23 cellular contexts compared by ENCODE assay signal in genomic region chr2:39708003-39708402, GRCh38. TPM values are rescaled to one million over a fixed set of nuclear protein-coding genes. Genes with fewer than 3 reads are reported as not detected.
A peak's percentile ranks its signal among the peaks of the same experiment; 100 is the strongest.
DNase-seq lines count a peak whose midpoint lies in the region; ATAC-seq, FAIRE-seq and TF ChIP-seq lines count a peak whose summit lies in the region.
"Had no signal": no experiment of that assay in that cellular context is flagged by ENCODE, and none has a peak within 500 bp of the region (broad histone marks: within the 10 kb centered on the region; RNA-seq: fewer than 3 reads in every experiment).

No MANE protein-coding gene starts in this region.

- no peaks in the 10 kb centered on the region for H3K79me1 ChIP-seq in IMR-90 (ENCODE audit: low read depth in 1 of 2, low read length in 2 of 2)
- H3K79me1 ChIP-seq in trophoblast cell (ENCODE audit: low read length), result no peaks in the 10 kb centered on the region
- no peaks in the 10 kb centered on the region for H3K79me1 ChIP-seq in neuronal stem cell (ENCODE audit: low read depth, low read length)

- BruUV-seq in IMR-90 (replicated peaks; lab: Mats Ljungman, UMichigan) (no TSS peak), K562 (replicated peaks; lab: Mats Ljungman, UMichigan) (no TSS peak)

- H2AK5ac ChIP-seq in IMR-90 (ENCODE audit: low read depth, low read length) (no peak overlapping the region), trophoblast cell (ENCODE audit: low read length) (no peak overlapping the region), neuronal stem cell (ENCODE audit: low read depth, low read length) (no peak overlapping the region)

- WGBS in A549 (ENCODE audit: missing lambda C conversion rate), result 85% methylated on average over 9 of the region's 9 CpGs
- 94% methylated on average over 7 of the region's 9 CpGs; no CpG with 5 or more reads in 1 of the 2 experiments for WGBS in IMR-90 (ENCODE audit: extremely low coverage in 2 of 2, insufficient read length in 1 of 2), 2 experiments
- 26% methylated on average over 9 of the region's 9 CpGs for WGBS in K562 (ENCODE audit: insufficient coverage, low coverage, missing lambda C conversion rate)
- no CpG with 5 or more reads among the region's 9 CpGs for WGBS in trophoblast cell (ENCODE audit: extremely low coverage, insufficient coverage, insufficient read length)
- WGBS in neuronal stem cell (ENCODE audit: extremely low coverage in 2 of 2, insufficient read length in 2 of 2, insufficient replicate concordance in 1 of 2), 2 donors, result no CpG with 5 or more reads among the region's 9 CpGs

- H3K4me3 ChIP-seq in A549 (no peak overlapping the region), IMR-90 (ENCODE audit: insufficient read depth, low read depth, low read length) (no peak overlapping the region), K562 (no peak overlapping the region), trophoblast cell (ENCODE audit: low read depth, low read length) (no peak overlapping the region), neuronal stem cell (ENCODE audit: low read length in 2 of 2) (no peak overlapping the region)
- H3K4me3 ChIP-seq: GM23338 had no signal

- H2BK15ac ChIP-seq in IMR-90 (ENCODE audit: low read depth, low read length), result no peak overlapping the region
- H2BK15ac ChIP-seq in neuronal stem cell (ENCODE audit: low read length), result no peak overlapping the region

- POLR2A ChIA-PET in A549 (lab: Yijun Ruan, JAX) (no interaction called here), IMR-90 (lab: Charles Lee; ENCODE audit: unreplicated experiment) (no interaction called here), K562 (lab: Yijun Ruan, JAX) (interaction anchor here (1.0 kb wide), 1 partner anchor 8 kb away, joined by 3 read pairs; no protein-coding TSS in a partner anchor)

- no peak overlapping the region for H2BK5ac ChIP-seq in IMR-90 (ENCODE audit: low read depth, low read length, poor library complexity, severe bottlenecking)
- no peak overlapping the region for H2BK5ac ChIP-seq in trophoblast cell (ENCODE audit: low read depth, low read length, poor library complexity)
- no peak overlapping the region for H2BK5ac ChIP-seq in neuronal stem cell (ENCODE audit: low read length)

- CTCF ChIA-PET in A549 (lab: Yijun Ruan, JAX) (interaction anchor here (1.3 to 2.4 kb wide), 2 partner anchors 11 to 19 kb away, joined by 4 to 16 read pairs; no protein-coding TSS in a partner anchor), IMR-90 (lab: Yijun Ruan, JAX) (no interaction called here), K562 (lab: Yijun Ruan, JAX; ENCODE audit: low intra/inter-chr PET ratio) (no interaction called here)

- H4K91ac ChIP-seq in IMR-90 (ENCODE audit: insufficient read depth, low read depth, low read length) (no peak overlapping the region), trophoblast cell (ENCODE audit: low read depth, low read length) (peak overlapping the region; percentile 42), neuronal stem cell (ENCODE audit: low read depth, low read length, poor library complexity) (no peak overlapping the region)

- H3K27ac ChIP-seq in A549 (no peak overlapping the region), IMR-90 (ENCODE audit: insufficient read depth, low read length) (no peak overlapping the region), K562 (ENCODE audit: extremely low read depth, low read depth, low read length) (no peak overlapping the region), trophoblast cell (ENCODE audit: low read depth, low read length) (no peak overlapping the region), neuronal stem cell (replicated peaks; ENCODE audit: low read length) (no peak overlapping the region)

- H3K9me3 ChIP-seq in A549, result no peaks in the 10 kb centered on the region
- no peaks in the 10 kb centered on the region for H3K9me3 ChIP-seq in IMR-90 (ENCODE audit: control insufficient read depth, insufficient read depth, low read length)
- H3K9me3 ChIP-seq in K562 (replicated peaks; ENCODE audit: control insufficient read depth, insufficient read depth, low read depth, low read length), result peaks cover 1% of the 10 kb centered on the region
- H3K9me3 ChIP-seq in trophoblast cell (ENCODE audit: insufficient read depth, low read depth, low read length), result peaks cover 2% of the 10 kb centered on the region
- peaks cover 1 to 38% of the 10 kb centered on the region in 2 donors for H3K9me3 ChIP-seq in neuronal stem cell (replicated peaks in 1 of 2; ENCODE audit: control insufficient read depth in 2 of 2, insufficient read depth in 1 of 2, low read depth in 1 of 2, low read length in 2 of 2)
- H3K9me3 ChIP-seq: BE2C had no signal

- H2AK9ac ChIP-seq in IMR-90 (replicated peaks; ENCODE audit: low read depth, low read length, poor library complexity), result no peak overlapping the region

- in situ Hi-C loops in IMR-90 (cut with MboI; ENCODE audit: low sequenced_read_pairs), result no loop called here
- in situ Hi-C loops in K562 (cut with MboI), result no loop called here

- H3K4me1 ChIP-seq in A549, result no peaks in the 10 kb centered on the region
- H3K4me1 ChIP-seq in IMR-90 (ENCODE audit: control insufficient read depth, insufficient read depth, low read length), result no peaks in the 10 kb centered on the region
- no peaks in the 10 kb centered on the region for H3K4me1 ChIP-seq in K562 (replicated peaks in 1 of 2; ENCODE audit: control insufficient read depth in 2 of 2, insufficient read depth in 2 of 2, low read length in 2 of 2)
- peaks cover 0 to 3% of the 10 kb centered on the region in 2 experiments for H3K4me1 ChIP-seq in trophoblast cell (ENCODE audit: control insufficient read depth in 1 of 2, insufficient read depth in 2 of 2, low read length in 2 of 2)
- no peaks in the 10 kb centered on the region for H3K4me1 ChIP-seq in neuronal stem cell (ENCODE audit: control insufficient read depth in 2 of 2, insufficient read depth in 1 of 2, low read depth in 1 of 2, low read length in 2 of 2)
- H3K4me1 ChIP-seq: BE2C had no signal

- H2AFZ ChIP-seq in IMR-90 (replicated peaks; ENCODE audit: low read length, poor library complexity) (no peak overlapping the region), K562 (ENCODE audit: low read depth, low read length) (0 out of 2 replicates have a peak overlapping the region, but pooled peaks have one; percentile 13), trophoblast cell (ENCODE audit: insufficient read depth, low read length, poor library complexity) (no peak overlapping the region), neuronal stem cell (ENCODE audit: low read length) (no peak overlapping the region)
- H2AFZ ChIP-seq: GM23338 had no signal

- H4K20me1 ChIP-seq in IMR-90 (ENCODE audit: insufficient read depth, low read length) (no peaks in the 10 kb centered on the region), K562 (replicated peaks; ENCODE audit: control insufficient read depth, insufficient read depth, low read length) (no peaks in the 10 kb centered on the region)

- ATAC-seq in A549 (no peak), IMR-90 (ENCODE audit: low read depth) (no peak), K562 (peak; percentile 68), GM21526 (IDR thresholded peaks at IDR 0.05; ENCODE audit: low FRiP score, unreplicated experiment) (no peak)
- ATAC-seq: GM23338, HCT116 had no signal

- H3K36me3 ChIP-seq in IMR-90 (ENCODE audit: control insufficient read depth, insufficient read depth, low read length) (no peaks in the 10 kb centered on the region), K562 (ENCODE audit: control insufficient read depth, insufficient read depth, low read length) (no peaks in the 10 kb centered on the region), trophoblast cell (ENCODE audit: control insufficient read depth in 1 of 2, insufficient read depth in 2 of 2, low read length in 2 of 2) (no peaks in the 10 kb centered on the region), neuronal stem cell (replicated peaks in 1 of 2; ENCODE audit: control insufficient read depth in 2 of 2, insufficient read depth in 2 of 2, low read length in 2 of 2) (peaks cover 0 to 89% of the 10 kb centered on the region in 2 donors)
- H3K36me3 ChIP-seq: BE2C had no signal

- H2BK120ac ChIP-seq in IMR-90 (ENCODE audit: low read depth, low read length) (no peak overlapping the region), trophoblast cell (ENCODE audit: insufficient read depth, low read length, poor library complexity) (no peak overlapping the region), neuronal stem cell (ENCODE audit: low read depth, low read length) (no peak overlapping the region)

- no peak overlapping the region for H4K12ac ChIP-seq in trophoblast cell (ENCODE audit: low read depth, low read length)

- TF ChIP-seq RAD21 in A549 (conservative IDR thresholded peaks at IDR 0.05 in 1 of 2, IDR thresholded peaks at IDR 0.05 in 1 of 2) (no peak), IMR-90 (IDR thresholded peaks at IDR 0.05; ENCODE audit: low read length) (no peak), K562 (CRISPR knock-in tag; conservative IDR thresholded peaks at IDR 0.05 in 1 of 2, IDR thresholded peaks at IDR 0.05 in 1 of 2) (no peak)

- TF ChIP-seq CTCF in A549 (IDR thresholded peaks at IDR 0.05), result no peak
- TF ChIP-seq CTCF in IMR-90 (conservative IDR thresholded peaks at IDR 0.05; ENCODE audit: low read depth, low read length), result no peak
- TF ChIP-seq CTCF in K562 (IDR thresholded peaks at IDR 0.05 in 2 of 3, conservative IDR thresholded peaks at IDR 0.05 in 1 of 3; ENCODE audit: insufficient read depth in 2 of 3, low read depth in 1 of 3, low read length in 3 of 3), result no peak

- H3K27me3 ChIP-seq in IMR-90 (ENCODE audit: control insufficient read depth, insufficient read depth, low read length) (no peaks in the 10 kb centered on the region), K562 (ENCODE audit: control insufficient read depth in 2 of 2, insufficient read depth in 2 of 2, low read length in 2 of 2) (peaks cover 11 to 25% of the 10 kb centered on the region in 2 experiments), trophoblast cell (ENCODE audit: insufficient read depth, low read length) (no peaks in the 10 kb centered on the region), neuronal stem cell (ENCODE audit: control insufficient read depth in 3 of 3, insufficient read depth in 3 of 3, low read depth in 1 of 3, low read length in 3 of 3) (no peaks in the 10 kb centered on the region)
- H3K27me3 ChIP-seq: BE2C had no signal

- H4K5ac ChIP-seq in IMR-90 (ENCODE audit: low read depth, low read length), result no peak overlapping the region

- H3K23ac ChIP-seq in IMR-90 (ENCODE audit: low read depth, low read length), result no peak overlapping the region
- H3K23ac ChIP-seq in trophoblast cell (ENCODE audit: low read length), result no peak overlapping the region
- no peak overlapping the region for H3K23ac ChIP-seq in neuronal stem cell (ENCODE audit: low read depth, low read length, poor library complexity)

- dilution Hi-C loops in IMR-90 (cut with HindIII; ENCODE audit: low sequenced_read_pairs, unreplicated experiment), result no loop called here

- intact Hi-C loops in IMR-90 (cut with micrococcal nuclease) (no loop called here), K562 (cut with micrococcal nuclease) (no loop called here)

- H2BK20ac ChIP-seq in IMR-90 (ENCODE audit: low read depth, low read length), result no peak overlapping the region

- H3K4ac ChIP-seq in IMR-90 (ENCODE audit: low read depth, low read length) (no peak overlapping the region), trophoblast cell (ENCODE audit: low read depth, low read length) (no peak overlapping the region), neuronal stem cell (ENCODE audit: low read length) (no peak overlapping the region)

- H4K8ac ChIP-seq in IMR-90 (ENCODE audit: low read depth in 2 of 2, low read length in 2 of 2), result no peak overlapping the region
- H4K8ac ChIP-seq in trophoblast cell (ENCODE audit: low read depth, low read length), result no peak overlapping the region
- no peak overlapping the region for H4K8ac ChIP-seq in neuronal stem cell (ENCODE audit: low read depth, low read length)

- no peak for DNase-seq in A549 (ENCODE audit: low read depth in 1 of 2, low spot score in 1 of 2)
- no peak for DNase-seq in IMR-90
- DNase-seq in K562 (ENCODE audit: extremely low read depth in 1 of 4, low spot score in 3 of 4), result no peak
- DNase-seq in trophoblast cell, result no peak
- DNase-seq in neuronal stem cell (ENCODE audit: low spot score), result no peak
- DNase-seq: ACHN; BE2C; CD4-positive, CD25-positive, alpha-beta regulatory T cell; CD8-positive, alpha-beta memory T cell; COR-L47; DMS 273 treated with DMSO at 0.1 percent for 48 hours; DMS53; DND-41; EL; H7; HFFc6 had no signal

- no peak overlapping the region for H3K14ac ChIP-seq in IMR-90 (replicated peaks; ENCODE audit: low read depth, low read length)
- no peak overlapping the region for H3K14ac ChIP-seq in trophoblast cell (ENCODE audit: low read length)
- H3K14ac ChIP-seq in neuronal stem cell (ENCODE audit: low read length), result no peak overlapping the region

- H3K9ac ChIP-seq in IMR-90 (ENCODE audit: low read depth, low read length) (no peak overlapping the region), K562 (ENCODE audit: insufficient read depth in 1 of 2, low read depth in 2 of 2, low read length in 2 of 2) (no peak overlapping the region), trophoblast cell (ENCODE audit: low read length) (no peak overlapping the region), neuronal stem cell (ENCODE audit: low read depth, low read length, poor library complexity) (no peak overlapping the region)

- H3K9me1 ChIP-seq in IMR-90 (ENCODE audit: insufficient read depth, low read length) (no peaks in the 10 kb centered on the region), K562 (ENCODE audit: control insufficient read depth, insufficient read depth, low read length) (no peaks in the 10 kb centered on the region)

- no peak overlapping the region for H3K56ac ChIP-seq in IMR-90 (ENCODE audit: extremely low read depth, insufficient read depth, low read length)

- FAIRE-seq in A549 (lab: Jason Lieb, UNC) (no peak), K562 (lab: Jason Lieb, UNC) (no peak)
- FAIRE-seq: G401.6, GM12891, GM19239 had no signal

- H2BK12ac ChIP-seq in trophoblast cell (ENCODE audit: low read length), result no peak overlapping the region
- H2BK12ac ChIP-seq in neuronal stem cell (ENCODE audit: low read length), result no peak overlapping the region

- H3K18ac ChIP-seq in IMR-90 (ENCODE audit: low read depth, low read length), result no peak overlapping the region
- H3K18ac ChIP-seq in trophoblast cell (ENCODE audit: low read length), result no peak overlapping the region
- no peak overlapping the region for H3K18ac ChIP-seq in neuronal stem cell (ENCODE audit: low read length)

- TF ChIP-seq POLR2A in A549 (IDR thresholded peaks at IDR 0.05; ENCODE audit: low read length) (no peak), IMR-90 (IDR thresholded peaks at IDR 0.05; ENCODE audit: low read depth, low read length) (no peak), K562 (conservative IDR thresholded peaks at IDR 0.05) (no peak)

- TF ChIP-seq EP300 in A549 (IDR thresholded peaks at IDR 0.05) (no peak), K562 (IDR thresholded peaks at IDR 0.05; ENCODE audit: low read length) (no peak)

- H3K79me2 ChIP-seq in K562 (ENCODE audit: control insufficient read depth, insufficient read depth, low read length), result no peaks in the 10 kb centered on the region
- no peaks in the 10 kb centered on the region for H3K79me2 ChIP-seq in trophoblast cell (ENCODE audit: control insufficient read depth, insufficient read depth, low read length, poor library complexity)

- H3K4me2 ChIP-seq in A549 (no peak overlapping the region), IMR-90 (ENCODE audit: low read depth, low read length) (no peak overlapping the region), K562 (ENCODE audit: insufficient read depth, low read length) (0 out of 2 replicates have a peak overlapping the region, but pooled peaks have one; percentile 10), trophoblast cell (ENCODE audit: low read length) (no peak overlapping the region), neuronal stem cell (ENCODE audit: insufficient read depth, low read length, poor library complexity, severe bottlenecking) (no peak overlapping the region)
- H3K4me2 ChIP-seq: GM23338 had no signal

RNA-seq across cellular contexts. Expression of gene TMEM178A, which starts 42.3 kb away (rescaled TPM):
- polyA plus RNA-seq in A549 (2011; rRNA removed) (0.74 and 0.87 TPM in 2 replicates), A549 (2017; fragmentation: RNase III; extraction: RNeasy Plus Mini Kit Qiagen cat#74134 plus additional on column Dnase treatment) (0.13 to 0.15 TPM in 2 of 3 replicates, not detected in the other), IMR-90 (2012; rRNA removed) (1.1 and 1.8 TPM in 2 replicates), K562 (2011; rRNA removed) (0.17 and 0.54 TPM in 2 replicates), K562 (2014; fragmentation: Illumina TruSeq; extraction: Trizol) (0.18 TPM in 1 of 2 replicates, not detected in the other), K562 (2014; fragmentation: Nextera tagmentation; extraction: Ambion mirVana) (under 1 TPM in 1 of 2 experiments, not detected in 1; 0.04 TPM), K562 (2014; rRNA removed) (0.59 TPM in 1 of 2 replicates, not detected in the other)
- 0.03 TPM in 2 replicates for polyA plus RNA-seq in A549 (2012; cell fraction: cytosol; rRNA removed)
- polyA plus RNA-seq in A549 (2012; cell fraction: nucleus; rRNA removed), result 0.68 and 0.75 TPM in 2 replicates
- 0.99 TPM in 1 of 2 replicates, not detected in the other for polyA minus RNA-seq in A549 (2011; rRNA and poly(A)+ RNA removed)
- total RNA-seq in IMR-90 (2012; rRNA removed) (0.18 and 0.28 TPM in 2 replicates), K562 (2014; rRNA removed) (not detected in 2 replicates), K562 (2014; rRNA removed; fragmentation: Illumina TruSeq; extraction: Trizol) (not detected in 2 replicates), K562 (2015; rRNA removed; fragmentation: Illumina TruSeq; extraction: Trizol) (not detected in 2 replicates), K562 (2021) (not detected in 2 replicates)
- polyA plus RNA-seq in IMR-90 (2012; cell fraction: cytosol; rRNA removed), result 0.24 and 0.34 TPM in 2 replicates
- polyA plus RNA-seq in IMR-90 (2012; cell fraction: nucleus; rRNA removed; ENCODE audit: low replicate concordance), result 20.8 and 51.8 TPM in 2 replicates
- total RNA-seq in K562 (2011; cell fraction: chromatin; rRNA removed; ENCODE audit: low replicate concordance), result 0.67 TPM in 1 of 2 replicates, not detected in the other
- total RNA-seq in K562 (2011; cell fraction: nucleolus; rRNA removed), result 0.67 TPM in 1 of 2 replicates, not detected in the other
- total RNA-seq in K562 (2011; cell fraction: nucleoplasm; rRNA removed), result 0.66 TPM in 1 of 2 replicates, not detected in the other
- polyA plus RNA-seq in K562 (2011; cell fraction: cytosol; rRNA removed), result 0.55 TPM in 1 of 2 replicates, not detected in the other
- 0.97 and 3.0 TPM in 2 replicates for polyA plus RNA-seq in K562 (2011; cell fraction: nucleus; rRNA removed)
- 0.12 and 0.68 TPM in 2 replicates for polyA plus RNA-seq in K562 (2012)
- polyA minus RNA-seq in K562 (2011; rRNA and poly(A)+ RNA removed), result not detected in 2 replicates
- polyA minus RNA-seq in K562 (2011; cell fraction: cytosol; rRNA and poly(A)+ RNA removed), result not detected in 2 replicates
- not detected in 2 replicates for polyA minus RNA-seq in K562 (2011; cell fraction: nucleus; rRNA and poly(A)+ RNA removed)
- 3.7 and 3.9 TPM in 2 replicates for polyA plus RNA-seq in trophoblast cell (2013)
- polyA plus RNA-seq in neuronal stem cell (2013, experiment 1 of 2), result 13.8 TPM
- 13.1 TPM for polyA plus RNA-seq in neuronal stem cell (2013, experiment 2 of 2)
- total RNA-seq: A172; CD4-positive, CD25-positive, alpha-beta regulatory T cell; CD8-positive, alpha-beta memory T cell had no signal
- polyA plus RNA-seq: CD4-positive, CD25-positive, alpha-beta regulatory T cell; CD8-positive, alpha-beta memory T cell had no signal

Comparison
In these comparisons a context has a peak if more than half of its experiments do, and no peak if none do; other contexts are left out.
1. Of the 35 proteins assayed by ChIP-seq in both K562 and A549: peak only in K562: none; only in A549: none; in both: MAFK; in neither: 34.